Comparison of ENCODE assay signal across 9 cellular contexts in genomic region chr12:51593539-51593938, GRCh38. TPM values are rescaled to one million over a fixed set of nuclear protein-coding genes. Genes with fewer than 3 reads are reported as not detected.
DNase-seq lines count a peak whose midpoint lies in the region; ATAC-seq, FAIRE-seq and TF ChIP-seq lines count a peak whose summit lies in the region.
"Had no signal": no experiment of that assay in that cellular context is flagged by ENCODE, and none has a peak within 500 bp of the region (broad histone marks: within the 10 kb centered on the region; RNA-seq: fewer than 3 reads in every experiment).

No MANE protein-coding gene starts in this region.

- no peak overlapping the region for H3K27ac ChIP-seq in A549

- 74% methylated on average over 5 of the region's 5 CpGs for WGBS in A549 (ENCODE audit: missing lambda C conversion rate)

- no peak for TF ChIP-seq EP300 in A549 (IDR thresholded peaks at IDR 0.05)

- ATAC-seq in A549: no peak
- no peak for ATAC-seq in HG03442 (IDR thresholded peaks at IDR 0.05; ENCODE audit: unreplicated experiment)
- ATAC-seq: right cardiac atrium had no signal

- TF ChIP-seq CTCF in A549 (IDR thresholded peaks at IDR 0.05): no peak

- no peak for FAIRE-seq in A549 (lab: Jason Lieb, UNC)

- no peak for TF ChIP-seq RAD21 in A549 (conservative IDR thresholded peaks at IDR 0.05 in 1 of 2, IDR thresholded peaks at IDR 0.05 in 1 of 2)

- H3K4me2 ChIP-seq in A549: no peak overlapping the region

- DNase-seq in A549 (ENCODE audit: low read depth in 1 of 2, low spot score in 1 of 2) (no peak), HEK293T (ENCODE audit: extremely low spot score) (peak; percentile 36), iPS-NIHi7 (ENCODE audit: extremely low spot score) (peak; percentile 41), amniotic stem cell (lab: John Stamatoyannopoulos, UW) (no peak), NCI-H2196 treated with DMSO at 0.1 percent for 48 hours (lab: John Stamatoyannopoulos, UW; ENCODE audit: unreplicated experiment) (no peak), SW480 (ENCODE audit: low spot score) (no peak)
- peak; percentile 9 to 16 for DNase-seq in activated CD4-positive, alpha-beta T cell treated with anti-CD3 and anti-CD28 coated beads, Interleukin-2, amount 50 U/mL, for 48 hours

- H3K9me3 ChIP-seq in A549: no peaks in the 10 kb centered on the region

- peaks cover 11% of the 10 kb centered on the region; the same call in 2 of the 3 replicates for H3K4me1 ChIP-seq in A549

- H3K4me3 ChIP-seq in A549: no peak overlapping the region

- no peak for TF ChIP-seq POLR2A in A549 (IDR thresholded peaks at IDR 0.05; ENCODE audit: low read length)

- POLR2A ChIA-PET in A549 (lab: Yijun Ruan, JAX): no interaction called here
- POLR2A ChIA-PET in HEK293T (lab: Yijun Ruan, JAX): interaction anchor here (0.7 kb wide), 1 partner anchor 230 kb away, joined by 3 read pairs; no protein-coding TSS in a partner anchor

- CTCF ChIA-PET in A549 (lab: Yijun Ruan, JAX) (interaction anchor here (0.7 to 1.3 kb wide), 5 partner anchors 15 to 281 kb away, joined by 3 to 4 read pairs (median 3); no protein-coding TSS in a partner anchor), HEK293T (lab: Yijun Ruan, JAX) (interaction anchor here (0.7 kb wide), 1 partner anchor 349 kb away, joined by 3 read pairs; no protein-coding TSS in a partner anchor)

TF ChIP-seq in A549, 52 proteins besides CTCF, POLR2A, EP300 and RAD21:
- TF ChIP-seq EHMT2 (IDR thresholded peaks at IDR 0.05; ENCODE audit: low read depth) (peak; percentile 9; the same call in 1 of the 2 replicates), HOXA7 (CRISPR knock-in tag; IDR thresholded peaks at IDR 0.05) (no peak), REST (IDR thresholded peaks at IDR 0.05) (peak; percentile 90), GATA3 (IDR thresholded peaks at IDR 0.05; ENCODE audit: borderline replicate concordance) (no peak), FOXS1 (CRISPR knock-in tag; IDR thresholded peaks at IDR 0.05) (no peak), MAFK (IDR thresholded peaks at IDR 0.05; ENCODE audit: partially characterized antibody) (peak; percentile 41), RCOR1 (IDR thresholded peaks at IDR 0.05; ENCODE audit: low read depth, low read length) (no peak)

TF ChIP-seq in HEK293T, 16 proteins besides CTCF, POLR2A, EP300 and RAD21:
- no peak for TF ChIP-seq SUZ12 (IDR thresholded peaks at IDR 0.05)
- 0 out of 2 replicates have a peak, but pooled peaks have one; percentile 19 for TF ChIP-seq TARDBP (IDR thresholded peaks at IDR 0.05)
- TF ChIP-seq CTBP1 (IDR thresholded peaks at IDR 0.05; ENCODE audit: borderline replicate concordance): no peak
- no peak for TF ChIP-seq FOXM1 (IDR thresholded peaks at IDR 0.05; ENCODE audit: borderline replicate concordance)
- peak; percentile 52; the same call in 1 of the 2 replicates for TF ChIP-seq ZNF384 (IDR thresholded peaks at IDR 0.05)
- no peak for TF ChIP-seq HDGF (IDR thresholded peaks at IDR 0.05; ENCODE audit: borderline replicate concordance)
- no peak for TF ChIP-seq NFRKB (IDR thresholded peaks at IDR 0.05)
- no peak for TF ChIP-seq BHLHE40 (IDR thresholded peaks at IDR 0.05; ENCODE audit: borderline replicate concordance)
- TF ChIP-seq ARNT (IDR thresholded peaks at IDR 0.05): no peak
- no peak for TF ChIP-seq L3MBTL2 (conservative IDR thresholded peaks at IDR 0.05)

RNA-seq across cellular contexts. Expression of gene SCN8A, which starts 2.5 kb away (rescaled TPM):
- polyA plus RNA-seq in A549 (2011; rRNA removed) (4.8 and 6.2 TPM in 2 replicates), A549 (2017; fragmentation: RNase III; extraction: RNeasy Plus Mini Kit Qiagen cat#74134 plus additional on column Dnase treatment) (1.8 to 2.2 TPM (median 2.1 TPM) in 3 replicates)
- polyA plus RNA-seq in A549 (2012; cell fraction: cytosol; rRNA removed): 1.9 and 2.3 TPM in 2 replicates
- 3.5 and 5.6 TPM in 2 replicates for polyA plus RNA-seq in A549 (2012; cell fraction: nucleus; rRNA removed)
- 23.8 and 29.1 TPM in 2 replicates for polyA minus RNA-seq in A549 (2011; rRNA and poly(A)+ RNA removed)

Comparison
In these comparisons a context has a peak if more than half of its experiments do, and no peak if none do; other contexts are left out.
1. DNase-seq: peak in HEK293T (single experiment), activated CD4-positive, alpha-beta T cell treated with anti-CD3 and anti-CD28 coated beads, Interleukin-2, amount 50 U/mL, for 48 hours (2 of 2) and iPS-NIHi7 (single experiment); none in A549 (0 of 2), amniotic stem cell (single experiment), NCI-H2196 treated with DMSO at 0.1 percent for 48 hours (single experiment) and SW480 (single experiment).